ENCODE assay signal across 18 cellular contexts in genomic region chr10:34719336-34719735, GRCh38.
"Had no signal": no experiment of that assay in that cellular context is flagged by ENCODE, and none has a peak within 500 bp of the region (broad histone marks: within the 10 kb centered on the region; RNA-seq: fewer than 3 reads in every experiment).

No MANE protein-coding gene starts in this region.

- H3K36me3 Mint-ChIP-seq: activated naive CD8-positive, alpha-beta T cell had no signal

- H3K9me3 Mint-ChIP-seq: activated CD8-positive, alpha-beta T cell treated with anti-CD3 and anti-CD28 coated beads for 36 hours; central memory CD8-positive, alpha-beta T cell; nephron progenitor cell had no signal

- H3K4me3 Mint-ChIP-seq: activated CD8-positive, alpha-beta T cell treated with anti-CD3 and anti-CD28 coated beads for 36 hours; activated naive CD8-positive, alpha-beta T cell; central memory CD8-positive, alpha-beta T cell; nephron progenitor cell; T-helper 17 cell had no signal

- H3K4me1 Mint-ChIP-seq: central memory CD8-positive, alpha-beta T cell; T-helper 17 cell had no signal

- H3K27ac Mint-ChIP-seq: activated CD8-positive, alpha-beta T cell treated with anti-CD3 and anti-CD28 coated beads for 36 hours; activated naive CD8-positive, alpha-beta T cell; T-helper 17 cell had no signal

- H3K4me3 ChIP-seq: body of pancreas, coronary artery, psoas muscle, sigmoid colon, stomach, thoracic aorta had no signal

- ATAC-seq: activated CD8-positive, alpha-beta T cell treated with anti-CD3 and anti-CD28 coated beads for 36 hours; body of pancreas; psoas muscle; T-helper 17 cell had no signal

- H3K36me3 ChIP-seq: sigmoid colon, stomach, thoracic aorta had no signal

- DNase-seq: activated CD4-positive, alpha-beta T cell treated with anti-CD3 and anti-CD28 coated beads for 48 hours; activated CD8-positive, alpha-beta T cell treated with anti-CD3 and anti-CD28 coated beads for 36 hours; activated effector memory CD4-positive, alpha-beta T cell treated with anti-CD3 and anti-CD28 coated beads, Interleukin-2, amount 50 U/mL, for 16 hours; activated T-cell treated with anti-CD3 and anti-CD28 coated beads, Interleukin-2, amount 50 U/mL, for 48 hours; amygdala; body of pancreas; foreskin melanocyte; nephron progenitor cell; psoas muscle; sigmoid colon; stimulated activated CD4-positive, alpha-beta T cell treated with anti-CD3 and anti-CD28 coated beads, Interleukin-12 subunit alpha, Interleukin-12 subunit beta, amount 100 ng/mL, for 4 hours; stimulated activated CD4-positive, alpha-beta T cell treated with anti-CD3 and anti-CD28 coated beads, Interleukin-2, amount 100 ng/mL, for 24 hours; stomach; T-helper 17 cell had no signal

- H3K27me3 Mint-ChIP-seq: activated CD8-positive, alpha-beta T cell treated with anti-CD3 and anti-CD28 coated beads for 36 hours had no signal

- H3K27me3 ChIP-seq: body of pancreas, sigmoid colon, stomach had no signal

- H3K27ac ChIP-seq: body of pancreas, coronary artery, psoas muscle, sigmoid colon, stomach, thoracic aorta had no signal

- H3K9me3 ChIP-seq: body of pancreas, psoas muscle, sigmoid colon, stomach, thoracic aorta had no signal
